Comparison of ENCODE assay signal across 1 cellular context in the genomic region with DNA sequence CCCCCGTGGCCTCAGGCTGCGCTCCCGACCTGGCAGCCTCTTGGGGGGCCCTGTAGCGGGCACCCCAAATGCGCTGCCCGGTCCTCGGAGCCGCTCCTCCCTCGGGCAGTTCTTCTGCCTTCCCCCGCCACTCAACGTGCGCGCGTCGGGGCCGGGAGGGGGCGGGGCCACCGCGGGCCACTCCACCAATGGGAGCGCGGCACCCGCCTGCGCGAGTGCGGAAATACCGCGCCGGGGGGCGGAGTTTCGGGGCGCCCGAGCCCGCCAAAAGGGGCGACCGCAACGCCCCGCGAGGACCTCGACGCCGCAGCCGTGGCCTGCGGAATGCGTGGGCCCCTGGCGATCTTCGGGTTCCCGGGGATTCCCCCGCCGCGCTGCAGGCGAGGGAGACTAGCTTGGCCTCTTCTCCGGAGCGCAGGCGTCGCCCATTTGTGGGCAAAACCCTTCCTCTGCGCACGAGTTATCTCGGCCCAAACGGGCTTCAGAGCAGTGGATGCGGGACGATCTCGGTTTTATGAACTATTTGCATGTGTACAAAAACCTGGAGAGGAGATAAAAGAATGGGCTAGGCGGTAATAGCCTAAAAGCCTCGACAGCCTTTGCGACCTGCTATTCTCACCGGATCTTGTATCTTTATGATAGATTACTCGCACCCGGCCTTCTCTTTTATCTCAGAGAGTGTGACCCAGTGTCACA.
A peak's percentile ranks its signal among the peaks of the same experiment; 100 is the strongest.
TF ChIP-seq lines count a peak whose summit lies in the region.

TSS of gene TASOR (minus strand) at position 144 of the 696 bp plus-strand sequence. CDS start 259 bp downstream, outside the sequence.

TF ChIP-seq in HEK293, 187 proteins besides CTCF, POLR2A, EP300 and RAD21 (continued from another document and continues in another):
- TF ChIP-seq, protein P1, sequence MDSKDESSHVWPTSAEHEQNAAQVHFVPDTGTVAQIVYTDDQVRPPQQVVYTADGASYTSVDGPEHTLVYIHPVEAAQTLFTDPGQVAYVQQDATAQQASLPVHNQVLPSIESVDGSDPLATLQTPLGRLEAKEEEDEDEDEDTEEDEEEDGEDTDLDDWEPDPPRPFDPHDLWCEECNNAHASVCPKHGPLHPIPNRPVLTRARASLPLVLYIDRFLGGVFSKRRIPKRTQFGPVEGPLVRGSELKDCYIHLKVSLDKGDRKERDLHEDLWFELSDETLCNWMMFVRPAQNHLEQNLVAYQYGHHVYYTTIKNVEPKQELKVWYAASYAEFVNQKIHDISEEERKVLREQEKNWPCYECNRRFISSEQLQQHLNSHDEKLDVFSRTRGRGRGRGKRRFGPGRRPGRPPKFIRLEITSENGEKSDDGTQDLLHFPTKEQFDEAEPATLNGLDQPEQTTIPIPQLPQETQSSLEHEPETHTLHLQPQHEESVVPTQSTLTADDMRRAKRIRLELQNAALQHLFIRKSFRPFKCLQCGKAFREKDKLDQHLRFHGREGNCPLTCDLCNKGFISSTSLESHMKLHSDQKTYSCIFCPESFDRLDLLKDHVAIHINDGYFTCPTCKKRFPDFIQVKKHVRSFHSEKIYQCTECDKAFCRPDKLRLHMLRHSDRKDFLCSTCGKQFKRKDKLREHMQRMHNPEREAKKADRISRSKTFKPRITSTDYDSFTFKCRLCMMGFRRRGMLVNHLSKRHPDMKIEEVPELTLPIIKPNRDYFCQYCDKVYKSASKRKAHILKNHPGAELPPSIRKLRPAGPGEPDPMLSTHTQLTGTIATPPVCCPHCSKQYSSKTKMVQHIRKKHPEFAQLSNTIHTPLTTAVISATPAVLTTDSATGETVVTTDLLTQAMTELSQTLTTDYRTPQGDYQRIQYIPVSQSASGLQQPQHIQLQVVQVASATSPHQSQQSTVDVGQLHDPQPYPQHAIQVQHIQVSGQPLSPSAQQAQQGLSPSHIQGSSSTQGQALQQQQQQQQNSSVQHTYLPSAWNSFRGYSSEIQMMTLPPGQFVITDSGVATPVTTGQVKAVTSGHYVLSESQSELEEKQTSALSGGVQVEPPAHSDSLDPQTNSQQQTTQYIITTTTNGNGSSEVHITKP (tag by site-specific recombination; IDR thresholded peaks at IDR 0.05) = peak; percentile 83
- TF ChIP-seq ZNF521 (tag by site-specific recombination; IDR thresholded peaks at IDR 0.05) (no peak), ZNF335 (tag by site-specific recombination; conservative IDR thresholded peaks at IDR 0.05) (0 out of 2 replicates have a peak, but pooled peaks have one; percentile 36), ZNF580 (tag by site-specific recombination; IDR thresholded peaks at IDR 0.05) (peak; percentile 73; the same call in 1 of the 2 replicates), ZNF292 (tag by site-specific recombination; IDR thresholded peaks at IDR 0.05; ENCODE audit: borderline replicate concordance, low read depth) (no peak), SCRT2 (tag by site-specific recombination; IDR thresholded peaks at IDR 0.05) (no peak), ZNF394 (tag by site-specific recombination; IDR thresholded peaks at IDR 0.05; ENCODE audit: borderline replicate concordance) (no peak), ZNF473 (tag by site-specific recombination; IDR thresholded peaks at IDR 0.05) (no peak), ZNF571 (tag by site-specific recombination; IDR thresholded peaks at IDR 0.05) (no peak), FEZF1 (tag by site-specific recombination; IDR thresholded peaks at IDR 0.05) (no peak), ZNF529 (tag by site-specific recombination; IDR thresholded peaks at IDR 0.05; ENCODE audit: insufficient replicate concordance) (no peak), SP2 (tag by site-specific recombination; IDR thresholded peaks at IDR 0.05) (peak; percentile 72), ZNF560 (tag by site-specific recombination; IDR thresholded peaks at IDR 0.05; ENCODE audit: borderline replicate concordance) (no peak), ZNF133 (tag by site-specific recombination; IDR thresholded peaks at IDR 0.05) (0 out of 2 replicates have a peak, but pooled peaks have one; percentile 8), YY2 (tag by site-specific recombination; IDR thresholded peaks at IDR 0.05) (no peak), ZNF654 (tag by site-specific recombination; IDR thresholded peaks at IDR 0.05; ENCODE audit: low read depth) (no peak), ZNF513 (tag by site-specific recombination; IDR thresholded peaks at IDR 0.05) (no peak), OVOL3 (tag by site-specific recombination; IDR thresholded peaks at IDR 0.05) (no peak), ZNF18 (tag by site-specific recombination; IDR thresholded peaks at IDR 0.05) (no peak), PRDM2 (tag by site-specific recombination; IDR thresholded peaks at IDR 0.05; ENCODE audit: borderline replicate concordance) (no peak), ZNF544 (tag by site-specific recombination; IDR thresholded peaks at IDR 0.05) (no peak), HOXA7 (CRISPR knock-in tag; IDR thresholded peaks at IDR 0.05; ENCODE audit: borderline replicate concordance) (no peak)
- TF ChIP-seq, protein P2, sequence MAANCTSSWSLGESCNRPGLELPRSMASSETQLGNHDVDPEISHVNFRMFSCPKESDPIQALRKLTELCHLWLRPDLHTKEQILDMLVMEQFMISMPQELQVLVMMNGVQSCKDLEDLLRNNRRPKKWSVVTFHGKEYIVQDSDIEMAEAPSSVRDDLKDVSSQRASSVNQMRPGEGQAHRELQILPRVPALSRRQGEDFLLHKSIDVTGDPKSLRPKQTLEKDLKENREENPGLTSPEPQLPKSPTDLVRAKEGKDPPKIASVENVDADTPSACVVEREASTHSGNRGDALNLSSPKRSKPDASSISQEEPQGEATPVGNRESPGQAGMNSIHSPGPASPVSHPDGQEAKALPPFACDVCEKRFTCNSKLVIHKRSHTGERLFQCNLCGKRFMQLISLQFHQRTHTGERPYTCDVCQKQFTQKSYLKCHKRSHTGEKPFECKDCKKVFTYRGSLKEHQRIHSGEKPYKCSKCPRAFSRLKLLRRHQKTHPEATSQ (tag by site-specific recombination; IDR thresholded peaks at IDR 0.05) = 0 out of 2 replicates have a peak, but pooled peaks have one; percentile 52
- TF ChIP-seq, protein P3, sequence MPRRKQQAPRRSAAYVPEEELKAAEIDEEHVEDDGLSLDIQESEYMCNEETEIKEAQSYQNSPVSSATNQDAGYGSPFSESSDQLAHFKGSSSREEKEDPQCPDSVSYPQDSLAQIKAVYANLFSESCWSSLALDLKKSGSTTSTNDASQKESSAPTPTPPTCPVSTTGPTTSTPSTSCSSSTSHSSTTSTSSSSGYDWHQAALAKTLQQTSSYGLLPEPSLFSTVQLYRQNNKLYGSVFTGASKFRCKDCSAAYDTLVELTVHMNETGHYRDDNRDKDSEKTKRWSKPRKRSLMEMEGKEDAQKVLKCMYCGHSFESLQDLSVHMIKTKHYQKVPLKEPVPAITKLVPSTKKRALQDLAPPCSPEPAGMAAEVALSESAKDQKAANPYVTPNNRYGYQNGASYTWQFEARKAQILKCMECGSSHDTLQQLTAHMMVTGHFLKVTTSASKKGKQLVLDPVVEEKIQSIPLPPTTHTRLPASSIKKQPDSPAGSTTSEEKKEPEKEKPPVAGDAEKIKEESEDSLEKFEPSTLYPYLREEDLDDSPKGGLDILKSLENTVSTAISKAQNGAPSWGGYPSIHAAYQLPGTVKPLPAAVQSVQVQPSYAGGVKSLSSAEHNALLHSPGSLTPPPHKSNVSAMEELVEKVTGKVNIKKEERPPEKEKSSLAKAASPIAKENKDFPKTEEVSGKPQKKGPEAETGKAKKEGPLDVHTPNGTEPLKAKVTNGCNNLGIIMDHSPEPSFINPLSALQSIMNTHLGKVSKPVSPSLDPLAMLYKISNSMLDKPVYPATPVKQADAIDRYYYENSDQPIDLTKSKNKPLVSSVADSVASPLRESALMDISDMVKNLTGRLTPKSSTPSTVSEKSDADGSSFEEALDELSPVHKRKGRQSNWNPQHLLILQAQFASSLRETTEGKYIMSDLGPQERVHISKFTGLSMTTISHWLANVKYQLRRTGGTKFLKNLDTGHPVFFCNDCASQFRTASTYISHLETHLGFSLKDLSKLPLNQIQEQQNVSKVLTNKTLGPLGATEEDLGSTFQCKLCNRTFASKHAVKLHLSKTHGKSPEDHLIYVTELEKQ (tag by site-specific recombination; IDR thresholded peaks at IDR 0.05; ENCODE audit: borderline replicate concordance) = no peak
- TF ChIP-seq, protein P4, sequence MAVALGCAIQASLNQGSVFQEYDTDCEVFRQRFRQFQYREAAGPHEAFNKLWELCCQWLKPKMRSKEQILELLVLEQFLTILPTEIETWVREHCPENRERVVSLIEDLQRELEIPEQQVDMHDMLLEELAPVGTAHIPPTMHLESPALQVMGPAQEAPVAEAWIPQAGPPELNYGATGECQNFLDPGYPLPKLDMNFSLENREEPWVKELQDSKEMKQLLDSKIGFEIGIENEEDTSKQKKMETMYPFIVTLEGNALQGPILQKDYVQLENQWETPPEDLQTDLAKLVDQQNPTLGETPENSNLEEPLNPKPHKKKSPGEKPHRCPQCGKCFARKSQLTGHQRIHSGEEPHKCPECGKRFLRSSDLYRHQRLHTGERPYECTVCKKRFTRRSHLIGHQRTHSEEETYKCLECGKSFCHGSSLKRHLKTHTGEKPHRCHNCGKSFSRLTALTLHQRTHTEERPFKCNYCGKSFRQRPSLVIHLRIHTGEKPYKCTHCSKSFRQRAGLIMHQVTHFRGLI (tag by site-specific recombination; IDR thresholded peaks at IDR 0.05) = no peak
- TF ChIP-seq, protein P5, sequence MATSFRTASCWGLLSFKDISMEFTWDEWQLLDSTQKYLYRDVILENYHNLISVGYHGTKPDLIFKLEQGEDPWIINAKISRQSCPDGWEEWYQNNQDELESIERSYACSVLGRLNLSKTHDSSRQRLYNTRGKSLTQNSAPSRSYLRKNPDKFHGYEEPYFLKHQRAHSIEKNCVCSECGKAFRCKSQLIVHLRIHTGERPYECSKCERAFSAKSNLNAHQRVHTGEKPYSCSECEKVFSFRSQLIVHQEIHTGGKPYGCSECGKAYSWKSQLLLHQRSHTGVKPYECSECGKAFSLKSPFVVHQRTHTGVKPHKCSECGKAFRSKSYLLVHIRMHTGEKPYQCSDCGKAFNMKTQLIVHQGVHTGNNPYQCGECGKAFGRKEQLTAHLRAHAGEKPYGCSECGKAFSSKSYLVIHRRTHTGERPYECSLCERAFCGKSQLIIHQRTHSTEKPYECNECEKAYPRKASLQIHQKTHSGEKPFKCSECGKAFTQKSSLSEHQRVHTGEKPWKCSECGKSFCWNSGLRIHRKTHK (tag by site-specific recombination; IDR thresholded peaks at IDR 0.05) = no peak
